In the genomic region with DNA sequence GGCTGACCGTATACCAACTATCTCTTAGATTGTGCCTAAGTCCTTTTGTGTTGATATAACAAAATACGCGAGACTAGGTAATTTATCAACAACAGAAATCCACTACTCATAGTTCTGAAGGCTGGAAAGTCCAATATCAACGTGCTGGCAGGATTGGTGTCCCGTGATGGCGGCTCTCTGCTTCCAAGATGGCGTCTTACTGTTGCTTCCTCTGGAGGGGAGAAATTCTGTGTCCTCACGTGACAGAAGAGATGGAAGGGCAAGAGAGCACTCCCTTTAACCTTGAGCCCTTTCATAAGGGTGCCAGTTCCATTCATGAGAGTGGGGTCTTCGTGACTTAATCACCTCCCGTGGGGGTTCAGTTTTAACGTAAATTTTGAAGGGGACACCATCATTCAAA, we compare ENCODE assay signal across 19 cellular contexts.
"Had no signal": no experiment of that assay in that cellular context is flagged by ENCODE, and none has a peak within 500 bp of the region (broad histone marks: within the 10 kb centered on the region; RNA-seq: fewer than 3 reads in every experiment).

No MANE protein-coding gene starts in this region.

- H3K27ac Mint-ChIP-seq: activated CD4-positive, alpha-beta T cell treated with anti-CD3 and anti-CD28 coated beads for 36 hours; activated naive CD4-positive, alpha-beta T cell treated with anti-CD3 and anti-CD28 coated beads, Interleukin-2, amount 50 U/mL, for 72 hours had no signal

- H3K4me3 ChIP-seq: adrenal gland, esophagus squamous epithelium, lung, SJCRH30, upper lobe of left lung had no signal

- DNase-seq: activated CD4-positive, alpha-beta T cell treated with anti-CD3 and anti-CD28 coated beads for 36 hours; activated CD4-positive, alpha-beta T cell treated with anti-CD3 and anti-CD28 coated beads, Interleukin-2, amount 50 U/mL, for 48 hours; activated gamma-delta T cell treated with Interleukin-2 at 50 U/mL for 16 hours; adrenal gland; dermis blood vessel endothelial cell; effector memory CD4-positive, alpha-beta T cell; esophagus squamous epithelium; hippocampal formation; left colon; midbrain; SJCRH30; stimulated activated CD4-positive, alpha-beta T cell treated with anti-CD3 and anti-CD28 coated beads, Interleukin-2, amount 100 ng/mL, for 24 hours; stimulated activated naive CD4-positive, alpha-beta T cell treated with Interleukin-2 at 50 U/mL for 16 hours; substantia nigra; SW 1271; upper lobe of left lung; WERI-Rb-1 had no signal

- H3K27me3 ChIP-seq: adrenal gland, esophagus squamous epithelium, SJCRH30, upper lobe of left lung had no signal

- H3K4me3 Mint-ChIP-seq: activated CD4-positive, alpha-beta T cell treated with anti-CD3 and anti-CD28 coated beads for 36 hours had no signal

- H3K27me3 Mint-ChIP-seq: activated CD4-positive, alpha-beta T cell treated with anti-CD3 and anti-CD28 coated beads for 36 hours had no signal

- H3K4me1 ChIP-seq: adrenal gland, SJCRH30 had no signal

- H3K27ac ChIP-seq: adrenal gland, SJCRH30, WERI-Rb-1 had no signal

- ATAC-seq: activated CD4-positive, alpha-beta T cell treated with anti-CD3 and anti-CD28 coated beads for 36 hours; activated naive CD4-positive, alpha-beta T cell treated with anti-CD3 and anti-CD28 coated beads, Interleukin-2, amount 50 U/mL, for 72 hours; left colon had no signal

- H3K9me3 ChIP-seq: adrenal gland, esophagus squamous epithelium, SJCRH30, upper lobe of left lung had no signal

- H3K36me3 ChIP-seq: adrenal gland, SJCRH30, WERI-Rb-1 had no signal
